In genomic region chr15:78004919-78005634, GRCh38 we compare ENCODE assay signal across 8 cellular contexts.
A peak's percentile ranks its signal among the peaks of the same experiment; 100 is the strongest.
DNase-seq lines count a peak whose midpoint lies in the region; ATAC-seq and TF ChIP-seq lines count a peak whose summit lies in the region.

No MANE protein-coding gene starts in this region.

- H2BK120ac ChIP-seq in neuronal stem cell (ENCODE audit: low read depth, low read length), result no peak overlapping the region

- H2BK12ac ChIP-seq in neuronal stem cell (ENCODE audit: low read length), result no peak overlapping the region

- H3K4me1 ChIP-seq in neuronal stem cell (ENCODE audit: control insufficient read depth in 2 of 2, insufficient read depth in 1 of 2, low read depth in 1 of 2, low read length in 2 of 2), result peaks cover 2 to 9% of the 10 kb centered on the region in 2 donors

- no peaks in the 10 kb centered on the region for H3K27me3 ChIP-seq in neuronal stem cell (ENCODE audit: control insufficient read depth in 3 of 3, insufficient read depth in 3 of 3, low read depth in 1 of 3, low read length in 3 of 3)

- no CpG with 5 or more reads among the region's 10 CpGs for WGBS in neuronal stem cell (ENCODE audit: extremely low coverage in 2 of 2, insufficient read length in 2 of 2, insufficient replicate concordance in 1 of 2), 2 donors

- no peak overlapping the region for H3K4me3 ChIP-seq in epithelial cell of esophagus (ENCODE audit: low read length)
- no peak overlapping the region for H3K4me3 ChIP-seq in neuronal stem cell (ENCODE audit: low read length in 2 of 2)

- TF ChIP-seq CTCF in epithelial cell of esophagus (IDR thresholded peaks at IDR 0.05; ENCODE audit: insufficient read depth, low read depth, low read length, missing control alignments), result no peak

- no peak overlapping the region for H3K27ac ChIP-seq in neuronal stem cell (replicated peaks; ENCODE audit: low read length)

- H2BK15ac ChIP-seq in neuronal stem cell (ENCODE audit: low read length), result no peak overlapping the region

- H3K4ac ChIP-seq in neuronal stem cell (ENCODE audit: low read length), result no peak overlapping the region

- DNase-seq in DMS53 (lab: John Stamatoyannopoulos, UW) (peak; percentile 95), NCI-H446 (lab: John Stamatoyannopoulos, UW) (peak; percentile 71 to 87), epithelial cell of esophagus (ENCODE audit: low read depth) (peak; percentile 67), neuronal stem cell (ENCODE audit: low spot score) (no peak), KBM-7 (no peak), T-helper 1 cell (no peak)

- no peak overlapping the region for H4K8ac ChIP-seq in neuronal stem cell (ENCODE audit: low read depth, low read length)

- in situ Hi-C loops in KBM-7 (cut with MboI; ENCODE audit: low pct_unique_long_range_greater_than_20kb, low sequenced_read_pairs), result no loop called here

- no peaks in the 10 kb centered on the region for H3K9me3 ChIP-seq in neuronal stem cell (replicated peaks in 1 of 2; ENCODE audit: control insufficient read depth in 2 of 2, insufficient read depth in 1 of 2, low read depth in 1 of 2, low read length in 2 of 2)

- no peak overlapping the region for H2AFZ ChIP-seq in neuronal stem cell (ENCODE audit: low read length)

- ATAC-seq in GM19324 (IDR thresholded peaks at IDR 0.05; ENCODE audit: low FRiP score, unreplicated experiment), result no peak
- ATAC-seq in HG03342 (IDR thresholded peaks at IDR 0.05; ENCODE audit: unreplicated experiment), result no peak

- H2AK5ac ChIP-seq in neuronal stem cell (ENCODE audit: low read depth, low read length), result no peak overlapping the region

- no peak overlapping the region for H3K14ac ChIP-seq in neuronal stem cell (ENCODE audit: low read length)

- no peak overlapping the region for H4K91ac ChIP-seq in neuronal stem cell (ENCODE audit: low read depth, low read length, poor library complexity)

- no peak overlapping the region for H3K4me2 ChIP-seq in neuronal stem cell (ENCODE audit: insufficient read depth, low read length, poor library complexity, severe bottlenecking)

- H3K23ac ChIP-seq in neuronal stem cell (ENCODE audit: low read depth, low read length, poor library complexity), result peak overlapping the region; percentile 25

- H3K18ac ChIP-seq in neuronal stem cell (ENCODE audit: low read length), result peak overlapping the region; percentile 11

- no peak overlapping the region for H2BK5ac ChIP-seq in neuronal stem cell (ENCODE audit: low read length)

- no peak overlapping the region for H3K9ac ChIP-seq in neuronal stem cell (ENCODE audit: low read depth, low read length, poor library complexity)

- peaks cover 2% of the 10 kb centered on the region for H3K79me1 ChIP-seq in neuronal stem cell (ENCODE audit: low read depth, low read length)

- H3K36me3 ChIP-seq in neuronal stem cell (replicated peaks in 1 of 2; ENCODE audit: control insufficient read depth in 2 of 2, insufficient read depth in 2 of 2, low read length in 2 of 2), result peaks cover 0 to 21% of the 10 kb centered on the region in 2 donors

Comparison
In these comparisons a context has a peak if more than half of its experiments do, and no peak if none do; other contexts are left out.
1. DNase-seq: peak in DMS53 (single experiment), NCI-H446 (2 of 2) and epithelial cell of esophagus (single experiment); none in neuronal stem cell (single experiment), KBM-7 (single experiment) and T-helper 1 cell (0 of 5).